ENCODE assay signal across 8 cellular contexts in the genomic region with DNA sequence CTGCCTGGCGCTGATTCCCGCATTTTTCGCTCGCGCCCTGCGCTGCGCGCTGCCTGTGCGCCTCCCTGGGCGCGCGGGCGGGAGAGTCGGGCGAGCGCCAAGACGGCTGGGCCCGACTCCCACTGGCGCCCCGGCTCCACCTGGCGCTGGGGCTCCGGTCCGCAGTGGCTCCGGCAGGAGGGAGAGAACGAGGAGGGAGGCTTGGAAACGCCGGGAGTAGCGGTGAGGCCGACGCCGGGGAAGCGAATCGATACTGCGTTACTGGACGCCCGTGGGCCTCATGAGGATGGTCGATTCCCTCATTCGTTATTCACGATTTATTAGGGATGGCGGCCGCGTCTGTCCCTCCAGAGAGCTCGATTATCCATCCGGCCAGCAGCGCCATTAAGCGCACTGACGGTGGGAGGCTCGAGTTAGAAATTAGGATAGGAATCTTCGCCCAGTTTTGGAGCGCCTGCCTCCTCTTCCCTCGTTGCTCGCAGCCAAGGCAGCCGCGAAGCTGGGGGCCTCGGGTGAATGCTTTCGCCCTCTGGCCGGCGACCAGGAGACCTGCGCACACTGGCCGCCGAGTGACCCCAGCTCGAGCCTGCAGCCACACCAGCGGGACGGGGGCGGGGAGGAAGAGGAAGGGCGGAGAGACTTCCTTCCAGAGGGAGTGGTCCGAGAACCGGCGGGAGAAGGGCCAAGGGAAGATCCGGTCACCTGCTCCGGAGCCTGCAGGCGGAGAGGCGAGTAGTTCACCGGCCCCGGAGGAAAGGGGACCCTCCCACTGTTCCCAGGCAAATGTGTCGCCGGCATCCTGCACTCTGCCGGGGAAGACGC. TPM values are rescaled to one million over a fixed set of nuclear protein-coding genes. Genes with fewer than 3 reads are reported as not detected.
DNase-seq lines count a peak whose midpoint lies in the region; ATAC-seq and TF ChIP-seq lines count a peak whose summit lies in the region.

No MANE protein-coding gene starts in this region.

- H3K27ac Mint-ChIP-seq in stimulated activated naive CD8-positive, alpha-beta T cell treated with anti-CD3 and anti-CD28 coated beads, Interleukin-15, Interleukin-2, amounts not matched to agents 100 ng/mL and 50 ng/mL, for 24 hours, result no peak overlapping the region

- TF ChIP-seq POLR2A in adrenal gland (IDR thresholded peaks at IDR 0.05) (peak; percentile 36 to 72), prostate gland (IDR thresholded peaks at IDR 0.05) (peak; percentile 64)

- POLR2A ChIA-PET in GM10248 (lab: Yijun Ruan, JAX), result no interaction called here

- H3K27ac ChIP-seq in adrenal gland (peak overlapping the region; percentile 67 to 91 (median 81)), right atrium auricular region (peak overlapping the region; percentile 91 to 96), prostate gland (peak overlapping the region; percentile 86 to 95)

- H3K4me3 ChIP-seq in adrenal gland (peak overlapping the region in 3 of 4 donors; percentile 13 to 97 (median 74)), right atrium auricular region (peak overlapping the region; percentile 80 to 95), prostate gland (peak overlapping the region; percentile 89 to 99)

- H3K27me3 ChIP-seq in adrenal gland, result no peaks in the 10 kb centered on the region
- H3K27me3 ChIP-seq in right atrium auricular region, result no peaks in the 10 kb centered on the region
- H3K27me3 ChIP-seq in prostate gland (replicated peaks; ENCODE audit: insufficient read depth), result no peaks in the 10 kb centered on the region

- peaks cover 11% of the 10 kb centered on the region for H3K36me3 Mint-ChIP-seq in stimulated activated naive CD8-positive, alpha-beta T cell treated with anti-CD3 and anti-CD28 coated beads, Interleukin-15, Interleukin-2, amounts not matched to agents 100 ng/mL and 50 ng/mL, for 24 hours (ENCODE audit: low read depth)

- in situ Hi-C loops in KBM-7 (cut with MboI; ENCODE audit: low pct_unique_long_range_greater_than_20kb, low sequenced_read_pairs), result no loop called here

- peak overlapping the region; percentile 69 for H3K4me3 Mint-ChIP-seq in stimulated activated naive CD8-positive, alpha-beta T cell treated with anti-CD3 and anti-CD28 coated beads, Interleukin-15, Interleukin-2, amounts not matched to agents 100 ng/mL and 50 ng/mL, for 24 hours

- H3K36me3 ChIP-seq in adrenal gland (replicated peaks in 1 of 2), result peaks cover 0 to 3% of the 10 kb centered on the region in 2 donors
- H3K36me3 ChIP-seq in right atrium auricular region, result peaks cover 1% of the 10 kb centered on the region
- H3K36me3 ChIP-seq in prostate gland, result no peaks in the 10 kb centered on the region

- intact Hi-C loops in adrenal gland (cut with DNase I) (no loop called here), prostate gland (cut with DNase I) (loop anchor here (5.0 to 10.0 kb wide), 2 partner anchors 48 to 405 kb away; a partner anchor contains a TSS)

- ATAC-seq in stimulated activated naive CD8-positive, alpha-beta T cell treated with anti-CD3 and anti-CD28 coated beads, Interleukin-15, Interleukin-2, amounts not matched to agents 100 U/mL and 50 U/mL, for 24 hours, result no peak

- H3K4me1 ChIP-seq in adrenal gland (replicated peaks in 1 of 2) (peaks cover 39 to 54% of the 10 kb centered on the region in 2 donors), right atrium auricular region (peaks cover 0 to 67% of the 10 kb centered on the region in 2 donors), prostate gland (replicated peaks) (peaks cover 20% of the 10 kb centered on the region)

- no peaks in the 10 kb centered on the region for H3K9me3 ChIP-seq in adrenal gland (replicated peaks in 1 of 3)
- H3K9me3 ChIP-seq in right atrium auricular region, result no peaks in the 10 kb centered on the region
- H3K9me3 ChIP-seq in prostate gland, result no peaks in the 10 kb centered on the region

- no peak for TF ChIP-seq CTCF in adrenal gland (IDR thresholded peaks at IDR 0.05)
- no peak for TF ChIP-seq CTCF in right atrium auricular region (IDR thresholded peaks at IDR 0.05)
- TF ChIP-seq CTCF in prostate gland (IDR thresholded peaks at IDR 0.05), result peak in 2 of 4 experiments; percentile 12 to 17
- TF ChIP-seq CTCF in GM10248 (IDR thresholded peaks at IDR 0.05; ENCODE audit: control extremely low read depth, extremely low read depth, low read depth, missing control alignments), result no peak

- CTCF ChIA-PET in GM10248 (lab: Yijun Ruan, JAX), result interaction anchor here (0.7 kb wide), 1 partner anchor 15 kb away, joined by 4 read pairs; no protein-coding TSS in a partner anchor

- H3K9me3 Mint-ChIP-seq in stimulated activated naive CD8-positive, alpha-beta T cell treated with anti-CD3 and anti-CD28 coated beads, Interleukin-15, Interleukin-2, amounts not matched to agents 100 ng/mL and 50 ng/mL, for 24 hours, result no peaks in the 10 kb centered on the region

- WGBS in adrenal gland, 4 donors, result 0 to 1% (median 1%) methylated on average over 4 to 79 of the region's 79 CpGs
- under 1% methylated on average over 78 of the region's 79 CpGs for WGBS in prostate gland

- peaks cover 44% of the 10 kb centered on the region for H3K27me3 Mint-ChIP-seq in stimulated activated naive CD8-positive, alpha-beta T cell treated with anti-CD3 and anti-CD28 coated beads, Interleukin-15, Interleukin-2, amounts not matched to agents 100 ng/mL and 50 ng/mL, for 24 hours

- H3K4me1 Mint-ChIP-seq in stimulated activated naive CD8-positive, alpha-beta T cell treated with anti-CD3 and anti-CD28 coated beads, Interleukin-15, Interleukin-2, amounts not matched to agents 100 ng/mL and 50 ng/mL, for 24 hours (ENCODE audit: low read depth), result peaks cover 56% of the 10 kb centered on the region

- DNase-seq in stimulated activated naive CD8-positive, alpha-beta T cell treated with anti-CD3 and anti-CD28 coated beads, Interleukin-15, Interleukin-2, amounts not matched to agents 100 U/mL and 50 U/mL, for 24 hours, result no peak
- DNase-seq in NCI-H345 treated with DMSO at 0.1 percent for 48 hours (lab: John Stamatoyannopoulos, UW; ENCODE audit: unreplicated experiment), result peak; percentile 54
- DNase-seq in adrenal gland, result peak; percentile 82 to 95 (median 93)
- peak; percentile 91 for DNase-seq in right atrium auricular region (ENCODE audit: low spot score)
- peak; percentile 86 for DNase-seq in prostate gland (ENCODE audit: low spot score)
- no peak for DNase-seq in GM10248 (ENCODE audit: extremely low spot score)
- no peak for DNase-seq in KBM-7

RNA-seq across cellular contexts. Expression of a gene that starts 1.3 kb away (rescaled TPM):
- 10 to 100 TPM in 7 of 8 donors, 1 to 10 TPM in 1; 7.4 to 82.3 (median 38.9) TPM for total RNA-seq in adrenal gland
- polyA plus RNA-seq in adrenal gland, result 100 to 1,000 TPM in 2 of 3 donors, 10 to 100 TPM in 1; 13.4 to 233 (median 144) TPM
- total RNA-seq in right atrium auricular region, result 10 to 100 TPM in 1 of 2 donors, 1 to 10 TPM in 1; 5.9 to 12.1 TPM
- total RNA-seq in prostate gland, result 10 to 100 TPM; 17.1 to 17.8 TPM

RNA-seq across cellular contexts. Expression of a gene that starts 3.1 kb away (rescaled TPM):
- total RNA-seq in adrenal gland, result 100 to 1,000 TPM; 138 to 315 (median 235) TPM
- 100 to 1,000 TPM; 240 to 556 (median 328) TPM for polyA plus RNA-seq in adrenal gland
- 100 to 1,000 TPM; 185 to 200 TPM for total RNA-seq in right atrium auricular region
- total RNA-seq in prostate gland, result 100 to 1,000 TPM; 116 to 192 TPM

RNA-seq across cellular contexts. Expression of a gene that starts 19.3 kb away (rescaled TPM):
- 10 to 100 TPM in 7 of 8 donors, 1 to 10 TPM in 1; 9.9 to 78.7 (median 49.7) TPM for total RNA-seq in adrenal gland
- 10 to 100 TPM; 36.1 to 45.7 (median 43.2) TPM for polyA plus RNA-seq in adrenal gland
- 10 to 100 TPM; 17.2 to 20.0 TPM for total RNA-seq in right atrium auricular region
- 10 to 100 TPM; 17.1 to 17.8 TPM for total RNA-seq in prostate gland

RNA-seq across cellular contexts. Expression of a gene that starts 44.4 kb away (rescaled TPM):
- total RNA-seq in adrenal gland (100 to 1,000 TPM in 4 of 8 donors, 10 to 100 TPM in 4; 63.7 to 191 (median 99.8) TPM), right atrium auricular region (10 to 100 TPM; 38.6 to 71.6 TPM), prostate gland (100 to 1,000 TPM in 1 of 2 donors, 10 to 100 TPM in 1; 69.1 to 142 TPM)
- 100 to 1,000 TPM in 1 of 3 donors, 10 to 100 TPM in 2; 27.3 to 339 (median 50.5) TPM for polyA plus RNA-seq in adrenal gland

RNA-seq across cellular contexts. Expression of a gene that starts 49.9 kb away (rescaled TPM):
- 10 to 100 TPM; 48.5 to 92.4 (median 74.9) TPM for total RNA-seq in adrenal gland
- polyA plus RNA-seq in adrenal gland, result 10 to 100 TPM; 30.0 to 49.9 (median 44.0) TPM
- 10 to 100 TPM; 45.9 to 47.7 TPM for total RNA-seq in right atrium auricular region
- total RNA-seq in prostate gland, result 10 to 100 TPM; 46.2 to 65.2 TPM

Comparison
In these comparisons a context has a peak if more than half of its experiments do, and no peak if none do; other contexts are left out.
1. DNase-seq: peak in NCI-H345 treated with DMSO at 0.1 percent for 48 hours (single experiment), adrenal gland (7 of 7), right atrium auricular region (single experiment) and prostate gland (single experiment); none in stimulated activated naive CD8-positive, alpha-beta T cell treated with anti-CD3 and anti-CD28 coated beads, Interleukin-15, Interleukin-2, amounts not matched to agents 100 U/mL and 50 U/mL, for 24 hours (single experiment), GM10248 (single experiment) and KBM-7 (single experiment).
2. Peak in every context shown above with its lines, with median percentiles within 50 percentile points of each other: H3K27ac ChIP-seq and H3K4me3 ChIP-seq.